In genomic region chr2:3755277-3755676, GRCh38 we compare ENCODE assay signal across 30 cellular contexts. TPM values are rescaled to one million over a fixed set of nuclear protein-coding genes. Genes with fewer than 3 reads are reported as not detected.
DNase-seq lines count a peak whose midpoint lies in the region; ATAC-seq, FAIRE-seq and TF ChIP-seq lines count a peak whose summit lies in the region.
"Had no signal": no experiment of that assay in that cellular context is flagged by ENCODE, and none has a peak within 500 bp of the region (broad histone marks: within the 10 kb centered on the region; RNA-seq: fewer than 3 reads in every experiment).

No MANE protein-coding gene starts in this region.

- H3K27ac Mint-ChIP-seq in naive thymus-derived CD4-positive, alpha-beta T cell = no peak overlapping the region
- H3K27ac Mint-ChIP-seq: CD4-positive, alpha-beta memory T cell; CD4-positive, CD25-positive, alpha-beta regulatory T cell; CD8-positive, alpha-beta memory T cell had no signal

- peak overlapping the region; percentile 16 for H3K9ac ChIP-seq in rectal smooth muscle tissue (ENCODE audit: low read length)
- H3K9ac ChIP-seq: BLaER1 had no signal

- CTCF ChIA-PET in naive thymus-derived CD4-positive, alpha-beta T cell (lab: Charles Lee) = no interaction called here

- peaks cover 0 to 13% (median 0%) of the 10 kb centered on the region in 11 donors for H3K9me3 Mint-ChIP-seq in naive thymus-derived CD4-positive, alpha-beta T cell
- peaks cover 4% of the 10 kb centered on the region for H3K9me3 Mint-ChIP-seq in activated T-cell treated with anti-CD3 and anti-CD28 coated beads, Interleukin-2, amount 50 U/mL, for 4 hours
- H3K9me3 Mint-ChIP-seq: CD14-positive monocyte; CD8-positive, alpha-beta memory T cell had no signal

- peak; percentile 10 for ATAC-seq in naive thymus-derived CD4-positive, alpha-beta T cell
- ATAC-seq in activated T-cell treated with anti-CD3 and anti-CD28 coated beads, Interleukin-2, amount 50 U/mL, for 4 hours = no peak
- ATAC-seq in HG02938 (IDR thresholded peaks at IDR 0.05; ENCODE audit: unreplicated experiment) = no peak

- no peak overlapping the region for H3K4me3 Mint-ChIP-seq in naive thymus-derived CD4-positive, alpha-beta T cell
- H3K4me3 Mint-ChIP-seq in activated T-cell treated with anti-CD3 and anti-CD28 coated beads, Interleukin-2, amount 50 U/mL, for 4 hours = no peak overlapping the region
- H3K4me3 Mint-ChIP-seq: CD14-positive monocyte; CD4-positive, alpha-beta memory T cell; CD4-positive, CD25-positive, alpha-beta regulatory T cell; CD8-positive, alpha-beta memory T cell had no signal

- H3K27me3 ChIP-seq in naive thymus-derived CD4-positive, alpha-beta T cell (ENCODE audit: control insufficient read depth in 2 of 2, insufficient read depth in 2 of 2, low read length in 2 of 2) = no peaks in the 10 kb centered on the region
- H3K27me3 ChIP-seq in rectal smooth muscle tissue (ENCODE audit: control insufficient read depth, insufficient read depth, low read length) = no peaks in the 10 kb centered on the region
- H3K27me3 ChIP-seq: BLaER1 had no signal

- H3K4me1 ChIP-seq in naive thymus-derived CD4-positive, alpha-beta T cell (ENCODE audit: control insufficient read depth in 2 of 2, insufficient read depth in 2 of 2, low read length in 2 of 2) = no peaks in the 10 kb centered on the region
- H3K4me1 ChIP-seq in rectal smooth muscle tissue (ENCODE audit: control insufficient read depth, insufficient read depth, low read length) = no peaks in the 10 kb centered on the region
- H3K4me1 ChIP-seq: BE2C had no signal

- TF ChIP-seq POLR2A in GM12891 (IDR thresholded peaks at IDR 0.05; ENCODE audit: low read depth, low read length) = no peak
- TF ChIP-seq POLR2A in GM12892 (IDR thresholded peaks at IDR 0.05; ENCODE audit: low read depth, low read length) = no peak

- peaks cover 0 to 1% (median 0%) of the 10 kb centered on the region in 7 donors for H3K4me1 Mint-ChIP-seq in naive thymus-derived CD4-positive, alpha-beta T cell
- H3K4me1 Mint-ChIP-seq in activated T-cell treated with anti-CD3 and anti-CD28 coated beads, Interleukin-2, amount 50 U/mL, for 4 hours (ENCODE audit: low read depth) = no peaks in the 10 kb centered on the region
- H3K4me1 Mint-ChIP-seq: CD14-positive monocyte; CD4-positive, alpha-beta memory T cell; CD4-positive, CD25-positive, alpha-beta regulatory T cell; CD8-positive, alpha-beta memory T cell had no signal

- in situ Hi-C loops in G401 (cut with HindIII; ENCODE audit: low sequenced_read_pairs) = no loop called here

- H3K4me3 ChIP-seq in naive thymus-derived CD4-positive, alpha-beta T cell (ENCODE audit: low read length) = no peak overlapping the region
- no peak overlapping the region for H3K4me3 ChIP-seq in rectal smooth muscle tissue (ENCODE audit: low read length)
- H3K4me3 ChIP-seq: BLaER1 had no signal

- peaks cover 0 to 27% (median 19%) of the 10 kb centered on the region in 5 donors for H3K27me3 Mint-ChIP-seq in naive thymus-derived CD4-positive, alpha-beta T cell
- peaks cover 18% of the 10 kb centered on the region for H3K27me3 Mint-ChIP-seq in activated T-cell treated with anti-CD3 and anti-CD28 coated beads, Interleukin-2, amount 50 U/mL, for 4 hours (ENCODE audit: low read depth)

- FAIRE-seq in GM12891 (lab: Jason Lieb, UNC) (peak; percentile 76), GM12892 (lab: Jason Lieb, UNC) (peak; percentile 36)
- FAIRE-seq: A204.1, G401.6, GM19239 had no signal

- no peaks in the 10 kb centered on the region for H3K36me3 ChIP-seq in naive thymus-derived CD4-positive, alpha-beta T cell (ENCODE audit: control insufficient read depth in 2 of 3, insufficient read depth in 3 of 3, low read length in 3 of 3)
- H3K36me3 ChIP-seq in rectal smooth muscle tissue (ENCODE audit: control insufficient read depth, insufficient read depth, low read length) = no peaks in the 10 kb centered on the region
- H3K36me3 ChIP-seq: BE2C, BLaER1 had no signal

- POLR2A ChIA-PET in naive thymus-derived CD4-positive, alpha-beta T cell (lab: Charles Lee) = no interaction called here

- intact Hi-C loops in naive thymus-derived CD4-positive, alpha-beta T cell (cut with micrococcal nuclease) = no loop called here

- no peak overlapping the region for H3K27ac ChIP-seq in naive thymus-derived CD4-positive, alpha-beta T cell (ENCODE audit: low read depth, low read length)
- H3K27ac ChIP-seq in rectal smooth muscle tissue (ENCODE audit: low read depth, low read length) = no peak overlapping the region
- H3K27ac ChIP-seq: BLaER1 had no signal

- DNase-seq in GM12891 (ENCODE audit: insufficient read length, low spot score) = no peak
- DNase-seq in GM12892 (ENCODE audit: insufficient read length) = no peak
- DNase-seq in naive thymus-derived CD4-positive, alpha-beta T cell = no peak
- no peak for DNase-seq in NCI-H1417 (lab: John Stamatoyannopoulos, UW)
- DNase-seq in G401 (ENCODE audit: low spot score) = no peak
- no peak for DNase-seq in activated T-cell treated with anti-CD3 and anti-CD28 coated beads, Interleukin-2, amount 50 U/mL, for 4 hours
- DNase-seq: 8988T; ACHN; BE2C; C1 segment of cervical spinal cord; CD4-positive, alpha-beta memory T cell; CD4-positive, CD25-positive, alpha-beta regulatory T cell; CD8-positive, alpha-beta memory T cell; COR-L47; DMS 273 treated with DMSO at 0.1 percent for 48 hours; DMS153; DMS53; DMS79; DND-41; EL; GF-D8 had no signal

- no peaks in the 10 kb centered on the region for H3K36me3 Mint-ChIP-seq in naive thymus-derived CD4-positive, alpha-beta T cell
- no peaks in the 10 kb centered on the region for H3K36me3 Mint-ChIP-seq in activated T-cell treated with anti-CD3 and anti-CD28 coated beads, Interleukin-2, amount 50 U/mL, for 4 hours (ENCODE audit: insufficient read depth)
- H3K36me3 Mint-ChIP-seq: CD14-positive monocyte; CD4-positive, alpha-beta memory T cell; CD4-positive, CD25-positive, alpha-beta regulatory T cell; CD8-positive, alpha-beta memory T cell had no signal

- H3K9me3 ChIP-seq in naive thymus-derived CD4-positive, alpha-beta T cell (ENCODE audit: control insufficient read depth in 2 of 3, low read length in 3 of 3) = no peaks in the 10 kb centered on the region
- H3K9me3 ChIP-seq: BE2C, BLaER1 had no signal

TF ChIP-seq in GM12891, 5 proteins besides CTCF, POLR2A, EP300 and RAD21:
- TF ChIP-seq PAX5 (IDR thresholded peaks at IDR 0.05; ENCODE audit: insufficient read depth, low read length, severe bottlenecking) (no peak), SPI1 (IDR thresholded peaks at IDR 0.05; ENCODE audit: low read depth, low read length) (no peak), POU2F2 (IDR thresholded peaks at IDR 0.05; ENCODE audit: low read depth, low read length) (no peak), TAF1 (IDR thresholded peaks at IDR 0.05; ENCODE audit: low read depth, low read length) (no peak), POLR2AphosphoS5 (IDR thresholded peaks at IDR 0.05; ENCODE audit: low read depth, low read length) (no peak)

RNA-seq across cellular contexts. Expression of gene DCDC2C, which starts 51.9 kb away (rescaled TPM):
- not detected for polyA plus RNA-seq in GM12891 (2012; ENCODE audit: low read depth, missing spikeins)
- polyA plus RNA-seq in GM12892 (2012; ENCODE audit: missing spikeins) = not detected
- total RNA-seq in naive thymus-derived CD4-positive, alpha-beta T cell = not detected
- polyA plus RNA-seq in naive thymus-derived CD4-positive, alpha-beta T cell = not detected
- not detected in 2 replicates for total RNA-seq in G401 (2014; rRNA removed; shearing (Covaris generic))
- total RNA-seq in activated T-cell treated with anti-CD3 and anti-CD28 coated beads, Interleukin-2, amount 50 U/mL, for 4 hours = not detected
- total RNA-seq: CD4-positive, alpha-beta memory T cell; CD4-positive, CD25-positive, alpha-beta regulatory T cell; CD8-positive, alpha-beta memory T cell; Daoy had no signal
- polyA plus RNA-seq: AG04450; CD14-positive monocyte; CD4-positive, alpha-beta memory T cell; CD4-positive, CD25-positive, alpha-beta regulatory T cell; CD8-positive, alpha-beta memory T cell had no signal
